Comparison of ENCODE assay signal across 13 cellular contexts in the genomic region with DNA sequence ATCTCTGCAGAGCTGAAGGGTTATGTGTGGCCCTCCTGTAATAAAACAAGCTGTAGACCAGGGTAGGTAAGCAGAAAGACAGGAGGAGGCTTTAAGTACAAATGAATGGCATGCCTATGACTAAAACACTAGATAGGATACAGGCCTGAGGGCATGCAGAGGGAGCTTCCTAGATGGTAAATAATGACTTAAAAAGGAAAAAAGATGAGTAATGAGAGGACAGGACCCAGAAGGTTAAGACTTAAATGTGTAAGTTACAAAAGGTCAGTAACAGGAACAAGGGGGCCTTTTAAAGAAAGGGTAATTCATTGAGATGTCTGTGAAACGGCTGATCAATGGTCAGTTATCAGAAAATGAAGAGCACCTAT.
DNase-seq lines count a peak whose midpoint lies in the region; ATAC-seq and TF ChIP-seq lines count a peak whose summit lies in the region.
"Had no signal": no experiment of that assay in that cellular context is flagged by ENCODE, and none has a peak within 500 bp of the region (broad histone marks: within the 10 kb centered on the region; RNA-seq: fewer than 3 reads in every experiment).

No MANE protein-coding gene starts in this region.

- no peak overlapping the region for H3K4me3 ChIP-seq in Caco-2 (ENCODE audit: low read depth, low read length)
- H3K4me3 ChIP-seq in duodenal mucosa (ENCODE audit: low read depth in 1 of 2, low read length in 2 of 2) = no peak overlapping the region
- H3K4me3 ChIP-seq in muscle layer of duodenum (ENCODE audit: low read depth in 1 of 2, low read length in 2 of 2) = no peak overlapping the region
- H3K4me3 ChIP-seq: dorsolateral prefrontal cortex had no signal

- no peak for TF ChIP-seq CTCF in Caco-2 (IDR thresholded peaks at IDR 0.05; ENCODE audit: insufficient read depth in 1 of 2, low read depth in 1 of 2, low read length in 1 of 2, severe bottlenecking in 1 of 2, unreplicated experiment in 1 of 2)

- H3K27ac Mint-ChIP-seq in Caco-2 (ENCODE audit: unreplicated experiment) = peak overlapping the region; percentile 95
- H3K27ac Mint-ChIP-seq: activated CD4-positive, alpha-beta T cell treated with anti-CD3 and anti-CD28 coated beads, Interleukin-2, amount 10 ng/mL, durations not matched to agents 7 days and 5 days; stimulated activated naive CD8-positive, alpha-beta T cell treated with anti-CD3 and anti-CD28 coated beads, Interleukin-15, Interleukin-2, amounts not matched to agents 100 ng/mL and 50 ng/mL, for 24 hours had no signal

- ATAC-seq in HG02973 (IDR thresholded peaks at IDR 0.05; ENCODE audit: unreplicated experiment) = no peak

- BruUV-seq in Caco-2 (replicated peaks; lab: Mats Ljungman, UMichigan) = no TSS peak

- peak overlapping the region; percentile 37 for H3K4me3 Mint-ChIP-seq in Caco-2 (ENCODE audit: unreplicated experiment)
- H3K4me3 Mint-ChIP-seq: activated CD4-positive, alpha-beta T cell treated with anti-CD3 and anti-CD28 coated beads, Interleukin-2, amount 10 ng/mL, durations not matched to agents 7 days and 5 days; stimulated activated naive CD8-positive, alpha-beta T cell treated with anti-CD3 and anti-CD28 coated beads, Interleukin-15, Interleukin-2, amounts not matched to agents 100 ng/mL and 50 ng/mL, for 24 hours had no signal

- H3K4me1 ChIP-seq in Caco-2 (peaks cover 65% of the 10 kb centered on the region), duodenal mucosa (ENCODE audit: control insufficient read depth in 1 of 2, insufficient read depth in 2 of 2, low read length in 2 of 2) (peaks cover 37 to 80% of the 10 kb centered on the region in 2 donors), muscle layer of duodenum (ENCODE audit: control insufficient read depth in 1 of 2, insufficient read depth in 2 of 2, low read length in 2 of 2) (peaks cover 28 to 36% of the 10 kb centered on the region in 2 donors)

- no peaks in the 10 kb centered on the region for H3K9me3 Mint-ChIP-seq in Caco-2 (ENCODE audit: unreplicated experiment)
- H3K9me3 Mint-ChIP-seq: activated CD4-positive, alpha-beta T cell treated with anti-CD3 and anti-CD28 coated beads, Interleukin-2, amount 10 ng/mL, durations not matched to agents 7 days and 5 days; stimulated activated naive CD8-positive, alpha-beta T cell treated with anti-CD3 and anti-CD28 coated beads, Interleukin-15, Interleukin-2, amounts not matched to agents 100 ng/mL and 50 ng/mL, for 24 hours had no signal

- H3K9ac ChIP-seq in duodenal mucosa (ENCODE audit: low read depth in 1 of 2, low read length in 2 of 2) = peak overlapping the region in 1 of 2 donors; percentile 26

- H3K36me3 Mint-ChIP-seq in Caco-2 (ENCODE audit: insufficient read depth, unreplicated experiment) = peaks cover 14% of the 10 kb centered on the region

- no peaks in the 10 kb centered on the region; the same call in 1 of the 2 replicates for H3K36me3 ChIP-seq in Caco-2 (ENCODE audit: control insufficient read depth, insufficient read depth, low read length)
- H3K36me3 ChIP-seq in duodenal mucosa (ENCODE audit: control insufficient read depth in 1 of 2, insufficient read depth in 2 of 2, low read length in 2 of 2) = no peaks in the 10 kb centered on the region
- H3K36me3 ChIP-seq in muscle layer of duodenum (ENCODE audit: control insufficient read depth in 1 of 2, insufficient read depth in 2 of 2, low read length in 2 of 2) = no peaks in the 10 kb centered on the region

- H3K27ac ChIP-seq in duodenal mucosa (ENCODE audit: low read depth, low read length) (peak overlapping the region; percentile 64), muscle layer of duodenum (ENCODE audit: low read length) (peak overlapping the region; percentile 94)
- H3K27ac ChIP-seq: dorsolateral prefrontal cortex had no signal

- H3K27me3 Mint-ChIP-seq in Caco-2 (ENCODE audit: insufficient read depth, unreplicated experiment) = no peaks in the 10 kb centered on the region

- CTCF ChIA-PET in Caco-2 (lab: Charles Lee) = no interaction called here

- DNase-seq in Caco-2 (peak; percentile 64 to 74), NCI-H69 (lab: John Stamatoyannopoulos, UW) (peak; percentile 10), NCI-H128 (lab: John Stamatoyannopoulos, UW; ENCODE audit: unreplicated experiment) (no peak), NCI-H2081 (lab: John Stamatoyannopoulos, UW) (no peak), KBM-7 (no peak)
- DNase-seq: activated CD4-positive, alpha-beta T cell treated with anti-CD3 and anti-CD28 coated beads, Interleukin-2, amount 10 ng/mL, durations not matched to agents 7 days and 5 days; activated naive CD4-positive, alpha-beta T cell; dorsolateral prefrontal cortex; NCI-H524 treated with DMSO at 0.1 percent for 48 hours had no signal

- POLR2A ChIA-PET in Caco-2 (lab: Charles Lee) = no interaction called here

- H3K27me3 ChIP-seq in Caco-2 (replicated peaks; ENCODE audit: control insufficient read depth, insufficient read depth, low read length) (no peaks in the 10 kb centered on the region), duodenal mucosa (ENCODE audit: control insufficient read depth in 1 of 2, insufficient read depth in 2 of 2, low read length in 2 of 2) (no peaks in the 10 kb centered on the region), muscle layer of duodenum (ENCODE audit: low read depth, low read length) (no peaks in the 10 kb centered on the region)
- H3K27me3 ChIP-seq: dorsolateral prefrontal cortex had no signal

- intact Hi-C loops in Caco-2 (cut with micrococcal nuclease; ENCODE audit: unreplicated experiment) = loop anchor here (1.0 kb wide), 2 partner anchors 13 to 38 kb away; no protein-coding TSS in a partner anchor

- in situ Hi-C loops in KBM-7 (cut with MboI; ENCODE audit: low pct_unique_long_range_greater_than_20kb, low sequenced_read_pairs) = no loop called here

- H3K4me1 Mint-ChIP-seq in Caco-2 (ENCODE audit: low read depth, unreplicated experiment) = peaks cover 40% of the 10 kb centered on the region

- no peaks in the 10 kb centered on the region for H3K9me3 ChIP-seq in Caco-2
- no peaks in the 10 kb centered on the region for H3K9me3 ChIP-seq in duodenal mucosa (ENCODE audit: control insufficient read depth in 1 of 2, low read length in 2 of 2)
- no peaks in the 10 kb centered on the region for H3K9me3 ChIP-seq in muscle layer of duodenum (ENCODE audit: control insufficient read depth in 1 of 2, low read length in 2 of 2)

Comparison
In these comparisons a context has a peak if more than half of its experiments do, and no peak if none do; other contexts are left out.
1. DNase-seq: peak in Caco-2 (2 of 2) and NCI-H69 (single experiment); none in NCI-H128 (single experiment), NCI-H2081 (0 of 2) and KBM-7 (single experiment).